In the genomic region with DNA sequence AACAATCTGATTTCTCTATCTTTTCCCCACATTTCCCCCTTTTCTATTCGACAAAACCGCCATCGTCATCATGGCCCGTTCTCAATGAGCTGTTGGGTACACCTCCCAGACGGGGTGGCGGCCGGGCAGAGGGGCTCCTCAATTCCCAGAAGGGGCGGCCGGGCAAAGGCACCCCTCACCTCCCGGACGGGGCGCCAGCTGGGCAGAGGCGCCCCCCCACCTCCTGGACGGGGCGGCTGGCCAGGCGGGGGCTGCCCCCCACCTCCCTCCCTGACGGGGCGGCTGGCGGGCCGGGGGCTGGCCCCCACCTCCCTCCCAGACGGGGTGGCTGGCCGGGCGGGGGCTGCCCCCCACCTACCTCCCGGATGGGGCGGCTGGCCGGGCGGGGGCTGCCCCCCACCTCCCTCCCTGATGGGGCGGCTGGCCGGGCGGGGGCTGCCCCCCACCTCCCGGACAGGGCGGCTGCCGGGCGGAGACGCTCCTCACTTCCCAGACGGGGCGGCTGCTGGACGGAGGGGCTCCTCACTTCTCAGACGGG, we compare ENCODE assay signal across 6 cellular contexts.
A peak's percentile ranks its signal among the peaks of the same experiment; 100 is the strongest.
DNase-seq lines count a peak whose midpoint lies in the region; ATAC-seq and TF ChIP-seq lines count a peak whose summit lies in the region.
"Not testable (repeated sequence)": the region's sequence is repeated elsewhere in the genome, so short reads cannot be mapped to it uniquely, and the experiment has no call there.

No MANE protein-coding gene starts in this region.

- H3K27ac Mint-ChIP-seq in chondrocyte (ENCODE audit: unreplicated experiment); stimulated activated naive CD8-positive, alpha-beta T cell treated with anti-CD3 and anti-CD28 coated beads, Interleukin-15, amount 100 ng/mL, for 72 hours: not testable (repeated sequence)
- peak overlapping the region; percentile 78 for H3K27ac Mint-ChIP-seq in glutamatergic neuron (ENCODE audit: unreplicated experiment)

- H3K4me3 Mint-ChIP-seq in chondrocyte (ENCODE audit: unreplicated experiment); glutamatergic neuron (ENCODE audit: unreplicated experiment); stimulated activated naive CD8-positive, alpha-beta T cell treated with anti-CD3 and anti-CD28 coated beads, Interleukin-15, amount 100 ng/mL, for 72 hours: not testable (repeated sequence)

- peak; percentile 74 for ATAC-seq in stimulated activated naive CD8-positive, alpha-beta T cell treated with anti-CD3 and anti-CD28 coated beads, Interleukin-15, amount 100 ng/mL, for 72 hours
- ATAC-seq in upper lobe of right lung = not testable (repeated sequence)

- intact Hi-C loops in posterior vena cava (cut with DNase I) = loop anchor here in 1 of 2 donors (10.0 kb wide), 1 partner anchor 84 kb away; the partner anchor contains the start of gene ZNF292
- intact Hi-C loops in upper lobe of right lung (cut with DNase I) = not testable (repeated sequence)

- not testable (repeated sequence) for H3K4me1 ChIP-seq in upper lobe of right lung

- H3K4me3 ChIP-seq in upper lobe of right lung = not testable (repeated sequence)

- H3K27me3 ChIP-seq in upper lobe of right lung = not testable (repeated sequence)

- not testable (repeated sequence) for H3K9me3 ChIP-seq in upper lobe of right lung

- H3K36me3 ChIP-seq in upper lobe of right lung = peaks cover 22% of the 10 kb centered on the region

- not testable (repeated sequence) for H3K27me3 Mint-ChIP-seq in chondrocyte (ENCODE audit: low read depth); glutamatergic neuron (ENCODE audit: unreplicated experiment); stimulated activated naive CD8-positive, alpha-beta T cell treated with anti-CD3 and anti-CD28 coated beads, Interleukin-15, amount 100 ng/mL, for 72 hours

- H3K9me3 Mint-ChIP-seq in chondrocyte (ENCODE audit: low read depth); glutamatergic neuron (ENCODE audit: unreplicated experiment); stimulated activated naive CD8-positive, alpha-beta T cell treated with anti-CD3 and anti-CD28 coated beads, Interleukin-15, amount 100 ng/mL, for 72 hours: not testable (repeated sequence)

- not testable (repeated sequence) for H3K27ac ChIP-seq in upper lobe of right lung

- peak; percentile 7 for DNase-seq in activated gamma-delta T cell (lab: John Stamatoyannopoulos, UW)
- peak; percentile 49 for DNase-seq in chondrocyte (ENCODE audit: low spot score)
- DNase-seq in glutamatergic neuron = peak; percentile 24
- peak; percentile 59 for DNase-seq in posterior vena cava (ENCODE audit: low spot score)
- not testable (repeated sequence) for DNase-seq in stimulated activated naive CD8-positive, alpha-beta T cell treated with anti-CD3 and anti-CD28 coated beads, Interleukin-15, amount 100 ng/mL, for 72 hours
- DNase-seq in upper lobe of right lung = peak; percentile 39

- H3K36me3 Mint-ChIP-seq in chondrocyte (ENCODE audit: low read depth); glutamatergic neuron (ENCODE audit: unreplicated experiment): not testable (repeated sequence)

- not testable (repeated sequence) for TF ChIP-seq CTCF in chondrocyte (IDR thresholded peaks at IDR 0.05); glutamatergic neuron (IDR thresholded peaks at IDR 0.05; ENCODE audit: partially characterized antibody, unreplicated experiment); upper lobe of right lung (IDR thresholded peaks at IDR 0.05)

- H3K4me1 Mint-ChIP-seq in chondrocyte (ENCODE audit: low read depth); stimulated activated naive CD8-positive, alpha-beta T cell treated with anti-CD3 and anti-CD28 coated beads, Interleukin-15, amount 100 ng/mL, for 72 hours: not testable (repeated sequence)
- peaks cover 24% of the 10 kb centered on the region for H3K4me1 Mint-ChIP-seq in glutamatergic neuron (ENCODE audit: low read depth, unreplicated experiment)
